1 cellular context compared by ENCODE assay signal in genomic region chr6:43737272-43738081, GRCh38.
TF ChIP-seq lines count a peak whose summit lies in the region.

No MANE protein-coding gene starts in this region.

TF ChIP-seq in GM23338, 12 proteins besides CTCF, POLR2A, EP300 and RAD21 (continued from another document):
- no peak for TF ChIP-seq ZNF462 (CRISPR knock-in tag; IDR thresholded peaks at IDR 0.05)
- TF ChIP-seq EZH2 (IDR thresholded peaks at IDR 0.05; ENCODE audit: low read depth, unreplicated experiment), result no peak
- no peak for TF ChIP-seq ZNF331 (CRISPR knock-in tag; IDR thresholded peaks at IDR 0.05; ENCODE audit: low read depth)
- TF ChIP-seq EZH2phosphoT487 (IDR thresholded peaks at IDR 0.05; ENCODE audit: unreplicated experiment), result no peak
- TF ChIP-seq STAT1 (IDR thresholded peaks at IDR 0.05; ENCODE audit: unreplicated experiment), result no peak
- TF ChIP-seq NANOG (IDR thresholded peaks at IDR 0.05; ENCODE audit: borderline replicate concordance), result no peak
